17 cellular contexts compared by ENCODE assay signal in genomic region chr15:69531302-69532027, GRCh38.
DNase-seq lines count a peak whose midpoint lies in the region; ATAC-seq and TF ChIP-seq lines count a peak whose summit lies in the region.
"Had no signal": no experiment of that assay in that cellular context is flagged by ENCODE, and none has a peak within 500 bp of the region (broad histone marks: within the 10 kb centered on the region; RNA-seq: fewer than 3 reads in every experiment).

No MANE protein-coding gene starts in this region.

- H2BK5ac ChIP-seq in mesendoderm (ENCODE audit: low read length): no peak overlapping the region

- peak in 3 of 4 donors; percentile 47 to 77 (median 55) for ATAC-seq in heart left ventricle
- ATAC-seq in GM19455 (IDR thresholded peaks at IDR 0.05; ENCODE audit: unreplicated experiment): no peak
- ATAC-seq in GM18873 (IDR thresholded peaks at IDR 0.05; ENCODE audit: low FRiP score, unreplicated experiment): no peak
- ATAC-seq: naive thymus-derived CD4-positive, alpha-beta T cell had no signal

- no peak overlapping the region for H2BK15ac ChIP-seq in mesendoderm (replicated peaks; ENCODE audit: low read depth)

- TF ChIP-seq CTCF in heart left ventricle (IDR thresholded peaks at IDR 0.05): no peak
- no peak for TF ChIP-seq CTCF in right atrium auricular region (IDR thresholded peaks at IDR 0.05)

- no peak overlapping the region for H3K56ac ChIP-seq in mesendoderm (ENCODE audit: low read length)

- H3K36me3 ChIP-seq in heart left ventricle (no peaks in the 10 kb centered on the region), right atrium auricular region (no peaks in the 10 kb centered on the region), mesendoderm (ENCODE audit: control insufficient read depth, insufficient read depth, low read length) (no peaks in the 10 kb centered on the region)
- H3K36me3 ChIP-seq: left ventricle myocardium inferior had no signal

- no peak overlapping the region for H4K8ac ChIP-seq in mesendoderm (ENCODE audit: low read depth, low read length)

- no peak overlapping the region for H3K4me3 ChIP-seq in heart left ventricle
- no peak overlapping the region for H3K4me3 ChIP-seq in right atrium auricular region
- no peak overlapping the region for H3K4me3 ChIP-seq in mesendoderm (ENCODE audit: low read length)
- H3K4me3 ChIP-seq: left ventricle myocardium inferior had no signal

- no peak overlapping the region for H4K5ac ChIP-seq in mesendoderm (ENCODE audit: low read length)

- H3K23ac ChIP-seq in mesendoderm (ENCODE audit: low read length): no peak overlapping the region

- no peak overlapping the region for H3K18ac ChIP-seq in mesendoderm (ENCODE audit: low read length)

- no peak for TF ChIP-seq POLR2A in heart left ventricle (IDR thresholded peaks at IDR 0.05)

- H3K9ac ChIP-seq in mesendoderm (ENCODE audit: low read length): no peak overlapping the region

- H3K4ac ChIP-seq in mesendoderm (ENCODE audit: low read depth, low read length): no peak overlapping the region

- H3K4me1 ChIP-seq in heart left ventricle (peaks cover 0 to 15% (median 0%) of the 10 kb centered on the region in 12 donors), right atrium auricular region (no peaks in the 10 kb centered on the region), mesendoderm (ENCODE audit: control insufficient read depth, low read depth, low read length) (peaks cover 5% of the 10 kb centered on the region)

- H3K27ac ChIP-seq in heart left ventricle (peak overlapping the region in 2 of 12 donors; percentile 17 to 29), right atrium auricular region (no peak overlapping the region), mesendoderm (ENCODE audit: low read depth, low read length) (no peak overlapping the region)
- H3K27ac ChIP-seq: left ventricle myocardium inferior had no signal

- H3K9me3 ChIP-seq in heart left ventricle (no peaks in the 10 kb centered on the region), right atrium auricular region (no peaks in the 10 kb centered on the region)
- H3K9me3 ChIP-seq: left ventricle myocardium inferior had no signal

- peaks cover 0 to 6% (median 0%) of the 10 kb centered on the region in 9 donors for H3K27me3 ChIP-seq in heart left ventricle
- H3K27me3 ChIP-seq in right atrium auricular region: no peaks in the 10 kb centered on the region
- H3K27me3 ChIP-seq in mesendoderm (ENCODE audit: insufficient read depth, low read length, poor library complexity): no peaks in the 10 kb centered on the region

- 38 to 50% (median 44%) methylated on average over 12 to 16 of the region's 16 CpGs for WGBS in heart left ventricle, 4 donors
- WGBS in mesendoderm (ENCODE audit: extremely low coverage, insufficient coverage, low lambda C conversion rate): no CpG with 5 or more reads among the region's 16 CpGs

- H3K79me2 ChIP-seq in mesendoderm (ENCODE audit: control insufficient read depth, insufficient read depth, low read length): no peaks in the 10 kb centered on the region

- H3K79me1 ChIP-seq in mesendoderm (ENCODE audit: low read length): no peaks in the 10 kb centered on the region

- no peak overlapping the region for H3K4me2 ChIP-seq in mesendoderm (ENCODE audit: low read length)

- H2BK120ac ChIP-seq in mesendoderm (ENCODE audit: low read depth, low read length): no peak overlapping the region

- H2AK5ac ChIP-seq in mesendoderm (ENCODE audit: low read length): no peak overlapping the region

- DNase-seq in heart left ventricle: peak in 3 of 5 donors; percentile 22 to 33 (median 25)
- DNase-seq in right atrium auricular region (ENCODE audit: low spot score): no peak
- DNase-seq in amygdala (lab: John Stamatoyannopoulos, UW): peak in 37 of 56 donors; percentile 20 to 67 (median 32)
- DNase-seq in mesendoderm: peak; percentile 52
- DNase-seq in superior temporal gyrus (ENCODE audit: extremely low spot score): peak; percentile 28
- DNase-seq in NCI-H774 (lab: John Stamatoyannopoulos, UW): no peak
- DNase-seq: ACHN; activated CD4-positive, alpha-beta T cell treated with anti-CD3 and anti-CD28 coated beads for 1 hour; activated naive CD4-positive, alpha-beta T cell treated with anti-CD3 and anti-CD28 coated beads, Interleukin-2, amount 10 ng/mL, durations not matched to agents 7 days and 5 days; central memory CD4-positive, alpha-beta T cell; GDM1; left ventricle myocardium inferior; naive thymus-derived CD4-positive, alpha-beta T cell; NCI-H1048; small intestine had no signal

- intact Hi-C loops in heart left ventricle (cut with DNase I): no loop called here

Comparison
In these comparisons a context has a peak if more than half of its experiments do, and no peak if none do; other contexts are left out.
1. DNase-seq: peak in heart left ventricle (3 of 5), amygdala (37 of 56), mesendoderm (single experiment) and superior temporal gyrus (single experiment); none in right atrium auricular region (single experiment) and NCI-H774 (single experiment).
2. ATAC-seq: peak in heart left ventricle (3 of 4); none in GM19455 (single experiment) and GM18873 (single experiment).